8 cellular contexts compared by ENCODE assay signal in genomic region chr6:33392168-33392947, GRCh38. TPM values are rescaled to one million over a fixed set of nuclear protein-coding genes. Genes with fewer than 3 reads are reported as not detected.
DNase-seq lines count a peak whose midpoint lies in the region; ATAC-seq, FAIRE-seq and TF ChIP-seq lines count a peak whose summit lies in the region.

No MANE protein-coding gene starts in this region.

- POLR2A ChIA-PET in K562 (lab: Yijun Ruan, JAX) = interaction anchor here (0.5 to 1.3 kb wide), 8 partner anchors 9 to 550 kb away, joined by 3 to 5 read pairs (median 4); partner anchors contain the start of gene B3GALT4

- 2% methylated on average over 13 of the region's 13 CpGs for WGBS in K562 (ENCODE audit: insufficient coverage, low coverage, missing lambda C conversion rate)
- WGBS in mesodermal cell (ENCODE audit: insufficient coverage in 2 of 2), 2 experiments = 17 to 46% methylated on average over 4 of the region's 13 CpGs

- H2AFZ ChIP-seq in K562 (ENCODE audit: low read depth, low read length) = peak overlapping the region; percentile 96

- H4K20me1 ChIP-seq in K562 (replicated peaks; ENCODE audit: control insufficient read depth, insufficient read depth, low read length) = 0 out of 2 replicates have a peak, but pooled peaks cover 3% of the 10 kb centered on the region

- peak overlapping the region; percentile 92 for H3K9ac ChIP-seq in K562 (ENCODE audit: insufficient read depth in 1 of 2, low read depth in 2 of 2, low read length in 2 of 2)

- H3K27ac ChIP-seq in K562 (ENCODE audit: extremely low read depth, low read depth, low read length) (peak overlapping the region; percentile 89), mesodermal cell (ENCODE audit: low read depth, low read length, severe bottlenecking) (peak overlapping the region; percentile 85)

- no peaks in the 10 kb centered on the region for H3K27me3 ChIP-seq in K562 (ENCODE audit: control insufficient read depth in 2 of 2, insufficient read depth in 2 of 2, low read length in 2 of 2)

- TSS peak; percentile 71 for BruUV-seq in K562 (replicated peaks; lab: Mats Ljungman, UMichigan)

- H3K4me1 Mint-ChIP-seq in activated naive CD4-positive, alpha-beta T cell treated with anti-CD3 and anti-CD28 coated beads for 36 hours (ENCODE audit: low read depth) = peaks cover 41% of the 10 kb centered on the region

- peaks cover 19 to 22% of the 10 kb centered on the region in 2 experiments for H3K4me1 ChIP-seq in K562 (replicated peaks in 1 of 2; ENCODE audit: control insufficient read depth in 2 of 2, insufficient read depth in 2 of 2, low read length in 2 of 2)
- H3K4me1 ChIP-seq in mesodermal cell (ENCODE audit: control insufficient read depth, insufficient read depth, low read length, poor library complexity, severe bottlenecking) = peaks cover 15% of the 10 kb centered on the region

- peak overlapping the region; percentile 93 for H3K4me2 ChIP-seq in K562 (ENCODE audit: insufficient read depth, low read length)

- no peaks in the 10 kb centered on the region for H3K9me3 Mint-ChIP-seq in activated naive CD4-positive, alpha-beta T cell treated with anti-CD3 and anti-CD28 coated beads for 36 hours

- H3K36me3 Mint-ChIP-seq in activated naive CD4-positive, alpha-beta T cell treated with anti-CD3 and anti-CD28 coated beads for 36 hours (ENCODE audit: low read depth) = peaks cover 23% of the 10 kb centered on the region

- in situ Hi-C loops in K562 (cut with MboI) = no loop called here

- intact Hi-C loops in activated naive CD4-positive, alpha-beta T cell treated with anti-CD3 and anti-CD28 coated beads for 36 hours (cut with micrococcal nuclease) = loop anchor here (1.0 to 5.0 kb wide), 2 partner anchors 185 to 229 kb away; partner anchors contain the start of genes ITPR3 and RING1
- intact Hi-C loops in K562 (cut with micrococcal nuclease) = loop anchor here (5.0 kb wide), 2 partner anchors 45 to 95 kb away; partner anchors contain the start of gene RGL2

- CTCF ChIA-PET in activated naive CD4-positive, alpha-beta T cell treated with anti-CD3 and anti-CD28 coated beads for 36 hours (lab: Charles Lee) = interaction anchor here (0.6 to 1.0 kb wide), 3 partner anchors 15 to 63 kb away, joined by 3 read pairs; no protein-coding TSS in a partner anchor
- CTCF ChIA-PET in K562 (lab: Yijun Ruan, JAX; ENCODE audit: low intra/inter-chr PET ratio) = interaction anchor here (2.1 kb wide), 1 partner anchor 112 kb away, joined by 9 read pairs; no protein-coding TSS in a partner anchor

- FAIRE-seq in K562 (lab: Jason Lieb, UNC) = peak; percentile 23

- peak; percentile 72 for DNase-seq in activated naive CD4-positive, alpha-beta T cell treated with anti-CD3 and anti-CD28 coated beads for 36 hours
- no peak for DNase-seq in activated naive CD4-positive, alpha-beta T cell (lab: John Stamatoyannopoulos, UW)
- no peak for DNase-seq in LNCaP clone FGC (ENCODE audit: low read depth)
- DNase-seq in K562 (ENCODE audit: extremely low read depth in 1 of 4, low spot score in 3 of 4) = peak in 2 of 4 experiments; percentile 44 to 58

- H3K4me3 Mint-ChIP-seq in activated naive CD4-positive, alpha-beta T cell treated with anti-CD3 and anti-CD28 coated beads for 36 hours = peak overlapping the region; percentile 82

- H3K9me3 ChIP-seq in K562 (replicated peaks; ENCODE audit: control insufficient read depth, insufficient read depth, low read depth, low read length) (no peaks in the 10 kb centered on the region), mesodermal cell (ENCODE audit: control insufficient read depth, low read length) (no peaks in the 10 kb centered on the region)

- no peak for TF ChIP-seq RAD21 in K562 (CRISPR knock-in tag; conservative IDR thresholded peaks at IDR 0.05 in 1 of 2, IDR thresholded peaks at IDR 0.05 in 1 of 2)

- TF ChIP-seq EP300 in K562 (IDR thresholded peaks at IDR 0.05; ENCODE audit: low read length) = 0 out of 2 replicates have a peak, but pooled peaks have one; percentile 12

- H3K27ac Mint-ChIP-seq in activated naive CD4-positive, alpha-beta T cell treated with anti-CD3 and anti-CD28 coated beads for 36 hours = peak overlapping the region; percentile 97

- H3K9me1 ChIP-seq in K562 (ENCODE audit: control insufficient read depth, insufficient read depth, low read length) = no peaks in the 10 kb centered on the region

- H3K36me3 ChIP-seq in K562 (ENCODE audit: control insufficient read depth, insufficient read depth, low read length) = peaks cover 31% of the 10 kb centered on the region; the same call in 2 of the 3 replicates
- peaks cover 17% of the 10 kb centered on the region for H3K36me3 ChIP-seq in mesodermal cell (ENCODE audit: control insufficient read depth, insufficient read depth, low read length)

- H3K4me3 ChIP-seq in LNCaP clone FGC (ENCODE audit: low read depth, low read length) (peak overlapping the region; percentile 97), K562 (peak overlapping the region; percentile 74), mesodermal cell (ENCODE audit: extremely low read depth, insufficient read depth, low read length, poor library complexity, severe bottlenecking) (peak overlapping the region; percentile 98)

- H3K27me3 Mint-ChIP-seq in activated naive CD4-positive, alpha-beta T cell treated with anti-CD3 and anti-CD28 coated beads for 36 hours (ENCODE audit: low read depth) = no peaks in the 10 kb centered on the region

- no peak; the same call in 1 of the 2 replicates for TF ChIP-seq POLR2A in K562 (conservative IDR thresholded peaks at IDR 0.05)

- ATAC-seq in K562 (peak; percentile 48), GM19467 (IDR thresholded peaks at IDR 0.05; ENCODE audit: unreplicated experiment) (no peak), HG03159 (IDR thresholded peaks at IDR 0.05; ENCODE audit: unreplicated experiment) (no peak), HG03442 (IDR thresholded peaks at IDR 0.05; ENCODE audit: unreplicated experiment) (no peak)

- H3K79me2 ChIP-seq in K562 (ENCODE audit: control insufficient read depth, insufficient read depth, low read length) = peaks cover 55% of the 10 kb centered on the region

- TF ChIP-seq CTCF in LNCaP clone FGC (IDR thresholded peaks at IDR 0.05; ENCODE audit: control insufficient read depth, extremely low read depth, insufficient read depth) (no peak), K562 (IDR thresholded peaks at IDR 0.05 in 2 of 3, conservative IDR thresholded peaks at IDR 0.05 in 1 of 3; ENCODE audit: insufficient read depth in 2 of 3, low read depth in 1 of 3, low read length in 3 of 3) (no peak)

RNA-seq across cellular contexts. Expression of gene KIFC1, which starts 0.7 kb away (rescaled TPM):
- total RNA-seq in activated naive CD4-positive, alpha-beta T cell treated with anti-CD3 and anti-CD28 coated beads for 36 hours = 100 to 1,000 TPM; 107 TPM
- 117 and 182 TPM in 2 replicates for total RNA-seq in K562 (2011; cell fraction: chromatin; rRNA removed; ENCODE audit: low replicate concordance)
- total RNA-seq in K562 (2011; cell fraction: nucleolus; rRNA removed) = 141 and 154 TPM in 2 replicates
- 113 and 129 TPM in 2 replicates for total RNA-seq in K562 (2011; cell fraction: nucleoplasm; rRNA removed)
- 50.2 and 62.5 TPM in 2 replicates for total RNA-seq in K562 (2014; rRNA removed)
- 38.6 and 42.3 TPM in 2 replicates for total RNA-seq in K562 (2014; rRNA removed; fragmentation: Illumina TruSeq; extraction: Trizol)
- 77.9 and 80.1 TPM in 2 replicates for total RNA-seq in K562 (2015; rRNA removed; fragmentation: Illumina TruSeq; extraction: Trizol)
- total RNA-seq in K562 (2021) = 79.2 and 85.6 TPM in 2 replicates
- 95.2 and 103 TPM in 2 replicates for polyA plus RNA-seq in K562 (2011; rRNA removed)
- polyA plus RNA-seq in K562 (2011; cell fraction: cytosol; rRNA removed) = 82.9 and 95.7 TPM in 2 replicates
- 255 and 308 TPM in 2 replicates for polyA plus RNA-seq in K562 (2011; cell fraction: nucleus; rRNA removed)
- polyA plus RNA-seq in K562 (2012) = 70.1 and 78.9 TPM in 2 replicates
- 76.9 and 82.7 TPM in 2 replicates for polyA plus RNA-seq in K562 (2014; fragmentation: Illumina TruSeq; extraction: Trizol)
- polyA plus RNA-seq in K562 (2014; fragmentation: Nextera tagmentation; extraction: Ambion mirVana) = 1 to 10 TPM; 1.3 to 2.2 TPM
- 84.1 and 88.6 TPM in 2 replicates for polyA plus RNA-seq in K562 (2014; rRNA removed)
- 91.4 and 99.3 TPM in 2 replicates for polyA minus RNA-seq in K562 (2011; rRNA and poly(A)+ RNA removed)
- polyA minus RNA-seq in K562 (2011; cell fraction: cytosol; rRNA and poly(A)+ RNA removed) = 43.1 and 48.8 TPM in 2 replicates
- polyA minus RNA-seq in K562 (2011; cell fraction: nucleus; rRNA and poly(A)+ RNA removed) = 113 and 139 TPM in 2 replicates
- polyA plus RNA-seq in mesodermal cell (2013, experiment 1 of 2) = 63.4 TPM
- 59.8 TPM for polyA plus RNA-seq in mesodermal cell (2013, experiment 2 of 2)

RNA-seq across cellular contexts. Expression of gene PHF1, which starts 18.5 kb away (rescaled TPM):
- total RNA-seq in activated naive CD4-positive, alpha-beta T cell treated with anti-CD3 and anti-CD28 coated beads for 36 hours = 10 to 100 TPM; 31.0 to 32.3 TPM
- 151 and 284 TPM in 2 replicates for total RNA-seq in K562 (2011; cell fraction: chromatin; rRNA removed; ENCODE audit: low replicate concordance)
- total RNA-seq in K562 (2011; cell fraction: nucleolus; rRNA removed) = 158 and 171 TPM in 2 replicates
- total RNA-seq in K562 (2011; cell fraction: nucleoplasm; rRNA removed) = 141 and 150 TPM in 2 replicates
- total RNA-seq in K562 (2014; rRNA removed) = 27.3 and 29.7 TPM in 2 replicates
- total RNA-seq in K562 (2014; rRNA removed; fragmentation: Illumina TruSeq; extraction: Trizol) = 16.2 and 20.8 TPM in 2 replicates
- 29.6 and 33.7 TPM in 2 replicates for total RNA-seq in K562 (2015; rRNA removed; fragmentation: Illumina TruSeq; extraction: Trizol)
- 42.1 and 43.2 TPM in 2 replicates for total RNA-seq in K562 (2021)
- 45.9 and 59.4 TPM in 2 replicates for polyA plus RNA-seq in K562 (2011; rRNA removed)
- 56.9 and 69.4 TPM in 2 replicates for polyA plus RNA-seq in K562 (2011; cell fraction: cytosol; rRNA removed)
- polyA plus RNA-seq in K562 (2011; cell fraction: nucleus; rRNA removed) = 359 and 410 TPM in 2 replicates
- polyA plus RNA-seq in K562 (2012) = 42.7 and 85.4 TPM in 2 replicates
- 45.5 and 48.8 TPM in 2 replicates for polyA plus RNA-seq in K562 (2014; fragmentation: Illumina TruSeq; extraction: Trizol)
- 1 to 10 TPM; 3.7 to 4.0 TPM for polyA plus RNA-seq in K562 (2014; fragmentation: Nextera tagmentation; extraction: Ambion mirVana)
- 60.8 and 64.2 TPM in 2 replicates for polyA plus RNA-seq in K562 (2014; rRNA removed)
- polyA minus RNA-seq in K562 (2011; rRNA and poly(A)+ RNA removed) = 21.9 and 26.4 TPM in 2 replicates
- 12.4 and 15.0 TPM in 2 replicates for polyA minus RNA-seq in K562 (2011; cell fraction: cytosol; rRNA and poly(A)+ RNA removed)
- polyA minus RNA-seq in K562 (2011; cell fraction: nucleus; rRNA and poly(A)+ RNA removed) = 40.8 and 50.0 TPM in 2 replicates
- 71.3 TPM for polyA plus RNA-seq in mesodermal cell (2013, experiment 1 of 2)
- polyA plus RNA-seq in mesodermal cell (2013, experiment 2 of 2) = 60.7 TPM

RNA-seq across cellular contexts. Expression of gene CUTA, which starts 25.5 kb away (rescaled TPM):
- total RNA-seq in activated naive CD4-positive, alpha-beta T cell treated with anti-CD3 and anti-CD28 coated beads for 36 hours = 100 to 1,000 TPM; 163 to 181 TPM
- total RNA-seq in K562 (2011; cell fraction: chromatin; rRNA removed; ENCODE audit: low replicate concordance) = 90.7 and 171 TPM in 2 replicates
- total RNA-seq in K562 (2011; cell fraction: nucleolus; rRNA removed) = 247 and 251 TPM in 2 replicates
- total RNA-seq in K562 (2011; cell fraction: nucleoplasm; rRNA removed) = 190 and 192 TPM in 2 replicates
- total RNA-seq in K562 (2014; rRNA removed) (310 and 413 TPM in 2 replicates), K562 (2014; rRNA removed; fragmentation: Illumina TruSeq; extraction: Trizol) (192 and 203 TPM in 2 replicates), K562 (2015; rRNA removed; fragmentation: Illumina TruSeq; extraction: Trizol) (316 and 317 TPM in 2 replicates), K562 (2021) (369 and 372 TPM in 2 replicates)
- polyA plus RNA-seq in K562 (2011; rRNA removed) (166 and 178 TPM in 2 replicates), K562 (2014; fragmentation: Illumina TruSeq; extraction: Trizol) (264 and 434 TPM in 2 replicates), K562 (2014; fragmentation: Nextera tagmentation; extraction: Ambion mirVana) (100 to 1,000 TPM; 653 to 682 TPM), K562 (2014; rRNA removed) (296 and 360 TPM in 2 replicates)
- polyA plus RNA-seq in K562 (2011; cell fraction: cytosol; rRNA removed) = 269 and 458 TPM in 2 replicates
- 356 and 369 TPM in 2 replicates for polyA plus RNA-seq in K562 (2011; cell fraction: nucleus; rRNA removed)
- polyA plus RNA-seq in K562 (2012) = 506 and 529 TPM in 2 replicates
- 142 and 158 TPM in 2 replicates for polyA minus RNA-seq in K562 (2011; rRNA and poly(A)+ RNA removed)
- polyA minus RNA-seq in K562 (2011; cell fraction: cytosol; rRNA and poly(A)+ RNA removed) = 90.0 and 120 TPM in 2 replicates
- polyA minus RNA-seq in K562 (2011; cell fraction: nucleus; rRNA and poly(A)+ RNA removed) = 56.4 and 86.2 TPM in 2 replicates
- 253 TPM for polyA plus RNA-seq in mesodermal cell (2013, experiment 1 of 2)
- 196 TPM for polyA plus RNA-seq in mesodermal cell (2013, experiment 2 of 2)

RNA-seq across cellular contexts. Expression of gene SYNGAP1, which starts 27.5 kb away (rescaled TPM):
- total RNA-seq in activated naive CD4-positive, alpha-beta T cell treated with anti-CD3 and anti-CD28 coated beads for 36 hours = 10 to 100 TPM; 35.1 to 42.2 TPM
- 66.9 and 126 TPM in 2 replicates for total RNA-seq in K562 (2011; cell fraction: chromatin; rRNA removed; ENCODE audit: low replicate concordance)
- total RNA-seq in K562 (2011; cell fraction: nucleolus; rRNA removed) = 33.0 and 37.9 TPM in 2 replicates
- total RNA-seq in K562 (2011; cell fraction: nucleoplasm; rRNA removed) = 43.4 and 59.2 TPM in 2 replicates
- total RNA-seq in K562 (2014; rRNA removed) (2.5 and 2.9 TPM in 2 replicates), K562 (2014; rRNA removed; fragmentation: Illumina TruSeq; extraction: Trizol) (1.9 and 2.6 TPM in 2 replicates), K562 (2015; rRNA removed; fragmentation: Illumina TruSeq; extraction: Trizol) (3.2 and 3.8 TPM in 2 replicates), K562 (2021) (15.2 and 22.8 TPM in 2 replicates)
- polyA plus RNA-seq in K562 (2011; rRNA removed) (4.4 and 8.2 TPM in 2 replicates), K562 (2014; fragmentation: Illumina TruSeq; extraction: Trizol) (13.9 and 14.2 TPM in 2 replicates), K562 (2014; fragmentation: Nextera tagmentation; extraction: Ambion mirVana) (under 1 TPM; 0.01 to 0.06 TPM), K562 (2014; rRNA removed) (14.2 and 14.6 TPM in 2 replicates)
- 2.7 and 2.8 TPM in 2 replicates for polyA plus RNA-seq in K562 (2011; cell fraction: cytosol; rRNA removed)
- polyA plus RNA-seq in K562 (2011; cell fraction: nucleus; rRNA removed) = 51.0 and 114 TPM in 2 replicates
- 15.7 and 22.6 TPM in 2 replicates for polyA plus RNA-seq in K562 (2012)
- polyA minus RNA-seq in K562 (2011; rRNA and poly(A)+ RNA removed) = 4.1 and 4.2 TPM in 2 replicates
- polyA minus RNA-seq in K562 (2011; cell fraction: cytosol; rRNA and poly(A)+ RNA removed) = 3.9 and 4.4 TPM in 2 replicates
- polyA minus RNA-seq in K562 (2011; cell fraction: nucleus; rRNA and poly(A)+ RNA removed) = 10.8 and 12.3 TPM in 2 replicates
- polyA plus RNA-seq in mesodermal cell (2013, experiment 1 of 2) = 54.9 TPM
- polyA plus RNA-seq in mesodermal cell (2013, experiment 2 of 2) = 47.5 TPM
